19 cellular contexts compared by ENCODE assay signal in the genomic region with DNA sequence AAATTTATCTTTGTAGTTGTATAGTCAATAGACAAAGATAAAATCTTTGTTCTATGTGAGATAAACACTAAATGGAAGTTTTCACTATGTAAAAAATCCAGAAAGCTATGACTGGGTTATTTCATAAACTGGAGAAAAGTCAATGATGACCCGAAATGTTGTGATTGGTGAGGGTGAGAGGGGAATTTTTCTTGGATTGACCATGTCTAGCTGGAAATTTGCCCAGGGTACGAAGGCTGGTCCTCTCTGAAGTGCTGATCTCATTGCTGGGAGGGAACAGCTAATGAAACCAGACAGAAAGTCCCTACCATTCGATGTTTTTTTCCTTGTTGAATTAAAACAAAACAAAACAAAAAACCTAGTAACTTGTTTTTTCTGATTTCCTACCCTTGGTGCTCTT. TPM values are rescaled to one million over a fixed set of nuclear protein-coding genes. Genes with fewer than 3 reads are reported as not detected.
A peak's percentile ranks its signal among the peaks of the same experiment; 100 is the strongest.
DNase-seq lines count a peak whose midpoint lies in the region; ATAC-seq and TF ChIP-seq lines count a peak whose summit lies in the region.
"Had no signal": no experiment of that assay in that cellular context is flagged by ENCODE, and none has a peak within 500 bp of the region (broad histone marks: within the 10 kb centered on the region; RNA-seq: fewer than 3 reads in every experiment).

No MANE protein-coding gene starts in this region.

- no peak for TF ChIP-seq POLR2A in thyroid gland (IDR thresholded peaks at IDR 0.05)

- H3K4me3 Mint-ChIP-seq in activated CD4-positive, alpha-beta memory T cell treated with anti-CD3 and anti-CD28 coated beads, Interleukin-2, amount 10 ng/mL, durations not matched to agents 7 days and 5 days, result no peak overlapping the region
- H3K4me3 Mint-ChIP-seq: activated naive CD8-positive, alpha-beta T cell treated with anti-CD3 and anti-CD28 coated beads, Interleukin-2, amount 10 ng/mL, durations not matched to agents 7 days and 5 days; CD8-positive, alpha-beta T cell; stimulated activated effector memory CD8-positive, alpha-beta T cell treated with anti-CD3 and anti-CD28 coated beads, Interleukin-12 subunit alpha, Interleukin-12 subunit beta, amount 100 ng/mL, for 72 hours; T-helper 1 cell treated with Interleukin-12 subunit alpha and Interleukin-12 subunit beta and Interleukin-4 antibody, amounts not matched to agents 30 μg/mL and 1 μg/mL, for 36 hours had no signal

- no peaks in the 10 kb centered on the region for H3K36me3 ChIP-seq in lung (ENCODE audit: control insufficient read depth in 2 of 2, insufficient read depth in 2 of 2, low read length in 2 of 2)
- H3K36me3 ChIP-seq in thyroid gland, result no peaks in the 10 kb centered on the region

- intact Hi-C loops in thyroid gland (cut with DNase I), result no loop called here

- POLR2A ChIA-PET in activated CD4-positive, alpha-beta memory T cell treated with anti-CD3 and anti-CD28 coated beads, Interleukin-2, amount 10 ng/mL, durations not matched to agents 7 days and 5 days (lab: Charles Lee), result no interaction called here

- H3K27me3 ChIP-seq in lung (ENCODE audit: control insufficient read depth, insufficient read depth) (no peaks in the 10 kb centered on the region), thyroid gland (no peaks in the 10 kb centered on the region)

- peaks cover 4% of the 10 kb centered on the region for H3K36me3 Mint-ChIP-seq in activated CD4-positive, alpha-beta memory T cell treated with anti-CD3 and anti-CD28 coated beads, Interleukin-2, amount 10 ng/mL, durations not matched to agents 7 days and 5 days (ENCODE audit: low read depth)
- H3K36me3 Mint-ChIP-seq: activated naive CD8-positive, alpha-beta T cell treated with anti-CD3 and anti-CD28 coated beads, Interleukin-2, amount 10 ng/mL, durations not matched to agents 7 days and 5 days; stimulated activated effector memory CD8-positive, alpha-beta T cell treated with anti-CD3 and anti-CD28 coated beads, Interleukin-12 subunit alpha, Interleukin-12 subunit beta, amount 100 ng/mL, for 72 hours had no signal

- H3K4me1 ChIP-seq in lung (ENCODE audit: control insufficient read depth in 2 of 2, insufficient read depth in 2 of 2, low read length in 2 of 2) (no peaks in the 10 kb centered on the region), thyroid gland (peaks cover 5 to 15% of the 10 kb centered on the region in 2 donors)

- no peaks in the 10 kb centered on the region for H3K4me1 Mint-ChIP-seq in activated CD4-positive, alpha-beta memory T cell treated with anti-CD3 and anti-CD28 coated beads, Interleukin-2, amount 10 ng/mL, durations not matched to agents 7 days and 5 days
- H3K4me1 Mint-ChIP-seq: activated naive CD8-positive, alpha-beta T cell treated with anti-CD3 and anti-CD28 coated beads, Interleukin-2, amount 10 ng/mL, durations not matched to agents 7 days and 5 days; stimulated activated effector memory CD8-positive, alpha-beta T cell treated with anti-CD3 and anti-CD28 coated beads, Interleukin-12 subunit alpha, Interleukin-12 subunit beta, amount 100 ng/mL, for 72 hours had no signal

- CTCF ChIA-PET in activated CD4-positive, alpha-beta memory T cell treated with anti-CD3 and anti-CD28 coated beads, Interleukin-2, amount 10 ng/mL, durations not matched to agents 7 days and 5 days (lab: Charles Lee), result no interaction called here

- H3K4me3 ChIP-seq in lung (no peak overlapping the region), thyroid gland (replicated peaks in 1 of 3) (no peak overlapping the region)

- no peak for ATAC-seq in lung (ENCODE audit: insufficient read depth, low FRiP score)
- ATAC-seq in HG03135 (IDR thresholded peaks at IDR 0.05; ENCODE audit: unreplicated experiment), result no peak
- ATAC-seq: CD8-positive, alpha-beta T cell; stimulated activated effector memory CD8-positive, alpha-beta T cell treated with anti-CD3 and anti-CD28 coated beads, Interleukin-12 subunit alpha, Interleukin-12 subunit beta, amount 100 ng/mL, for 72 hours had no signal

- no peaks in the 10 kb centered on the region for H3K27me3 Mint-ChIP-seq in activated CD4-positive, alpha-beta memory T cell treated with anti-CD3 and anti-CD28 coated beads, Interleukin-2, amount 10 ng/mL, durations not matched to agents 7 days and 5 days
- H3K27me3 Mint-ChIP-seq: activated naive CD8-positive, alpha-beta T cell treated with anti-CD3 and anti-CD28 coated beads, Interleukin-2, amount 10 ng/mL, durations not matched to agents 7 days and 5 days had no signal

- no peak overlapping the region for H3K27ac ChIP-seq in lung (ENCODE audit: low read depth in 1 of 2, low read length in 1 of 2)
- peak overlapping the region in 2 of 3 donors; percentile 66 to 72 for H3K27ac ChIP-seq in thyroid gland

- TF ChIP-seq CTCF in lung (IDR thresholded peaks at IDR 0.05; ENCODE audit: control extremely low read depth, extremely low read depth) (no peak), thyroid gland (IDR thresholded peaks at IDR 0.05) (no peak)

- peaks cover 13% of the 10 kb centered on the region for H3K9me3 Mint-ChIP-seq in activated CD4-positive, alpha-beta memory T cell treated with anti-CD3 and anti-CD28 coated beads, Interleukin-2, amount 10 ng/mL, durations not matched to agents 7 days and 5 days

- DNase-seq in LHCN-M2 (ENCODE audit: low read depth) (peak; percentile 5), fibroblast of gingiva (ENCODE audit: low read depth) (peak; percentile 3), lung (ENCODE audit: low spot score) (peak; percentile 39), thyroid gland (peak; percentile 40 to 71), ecto neural progenitor cell (ENCODE audit: low spot score) (no peak), amniotic stem cell (lab: John Stamatoyannopoulos, UW) (no peak)
- no peak for DNase-seq in activated CD4-positive, alpha-beta memory T cell treated with anti-CD3 and anti-CD28 coated beads, Interleukin-2, amount 10 ng/mL, durations not matched to agents 7 days and 5 days
- DNase-seq: activated CD4-positive, CD25-positive, alpha-beta regulatory T cell treated with anti-CD3 and anti-CD28 coated beads, Interleukin-2, amount 50 U/mL, for 72 hours; activated naive CD8-positive, alpha-beta T cell treated with anti-CD3 and anti-CD28 coated beads, Interleukin-2, amount 10 ng/mL, durations not matched to agents 7 days and 5 days; activated T-cell treated with anti-CD3 and anti-CD28 coated beads for 4 hours; CD8-positive, alpha-beta T cell; dermis blood vessel endothelial cell; GF-D8; NCI-H146; NCI-H526 treated with DMSO at 0.1 percent for 48 hours; stimulated activated CD4-positive, alpha-beta T cell treated with anti-CD3 and anti-CD28 coated beads, Interleukin-4, amount 100 ng/mL, for 4 hours had no signal

- no peaks in the 10 kb centered on the region for H3K9me3 ChIP-seq in lung (ENCODE audit: control insufficient read depth in 2 of 2, insufficient read depth in 1 of 2, low read length in 1 of 2)
- no peaks in the 10 kb centered on the region for H3K9me3 ChIP-seq in thyroid gland

- no peak overlapping the region for H3K27ac Mint-ChIP-seq in activated CD4-positive, alpha-beta memory T cell treated with anti-CD3 and anti-CD28 coated beads, Interleukin-2, amount 10 ng/mL, durations not matched to agents 7 days and 5 days
- H3K27ac Mint-ChIP-seq: activated naive CD8-positive, alpha-beta T cell treated with anti-CD3 and anti-CD28 coated beads, Interleukin-2, amount 10 ng/mL, durations not matched to agents 7 days and 5 days; CD8-positive, alpha-beta T cell; stimulated activated effector memory CD8-positive, alpha-beta T cell treated with anti-CD3 and anti-CD28 coated beads, Interleukin-12 subunit alpha, Interleukin-12 subunit beta, amount 100 ng/mL, for 72 hours; T-helper 1 cell treated with Interleukin-12 subunit alpha and Interleukin-12 subunit beta and Interleukin-4 antibody, amounts not matched to agents 30 μg/mL and 1 μg/mL, for 36 hours had no signal

- 49 to 71% methylated on average over 3 of the region's 3 CpGs for WGBS in lung, 2 donors
- WGBS in thyroid gland, 2 donors, result 13 to 18% methylated on average over 3 of the region's 3 CpGs

RNA-seq across cellular contexts. Expression of a gene that starts 14.3 kb away (rescaled TPM):
- 0.19 and 0.86 TPM in 2 replicates for total RNA-seq in LHCN-M2 (2014; rRNA removed)
- 0.38 TPM for polyA plus RNA-seq in LHCN-M2 (2012)
- total RNA-seq in lung, result 10 to 100 TPM; 10.5 to 13.8 TPM
- 1 to 10 TPM; 3.7 to 8.3 TPM for polyA plus RNA-seq in lung
- total RNA-seq in thyroid gland, result 10 to 100 TPM in 1 of 4 donors, 1 to 10 TPM in 3; 2.0 to 10.5 (median 5.7) TPM
- total RNA-seq in activated CD4-positive, alpha-beta memory T cell treated with anti-CD3 and anti-CD28 coated beads, Interleukin-2, amount 10 ng/mL, durations not matched to agents 7 days and 5 days, result 1 to 10 TPM; 8.7 to 9.7 TPM
- total RNA-seq: dermis blood vessel endothelial cell had no signal

Comparison
In these comparisons a context has a peak if more than half of its experiments do, and no peak if none do; other contexts are left out.
1. DNase-seq: peak in LHCN-M2 (single experiment), fibroblast of gingiva (single experiment), lung (single experiment) and thyroid gland (2 of 2); none in activated CD4-positive, alpha-beta memory T cell treated with anti-CD3 and anti-CD28 coated beads, Interleukin-2, amount 10 ng/mL, durations not matched to agents 7 days and 5 days (single experiment), ecto neural progenitor cell (single experiment) and amniotic stem cell (single experiment).
2. H3K27ac ChIP-seq: peak in thyroid gland (2 of 3); none in lung (0 of 2).